ENCODE assay signal across 32 cellular contexts in genomic region chr16:2949705-2950399, GRCh38. TPM values are rescaled to one million over a fixed set of nuclear protein-coding genes. Genes with fewer than 3 reads are reported as not detected.
"Had no signal": no experiment of that assay in that cellular context is flagged by ENCODE, and none has a peak within 500 bp of the region (broad histone marks: within the 10 kb centered on the region; RNA-seq: fewer than 3 reads in every experiment).

No MANE protein-coding gene starts in this region.

- DNase-seq: activated CD4-positive, alpha-beta T cell treated with anti-CD3 and anti-CD28 coated beads for 48 hours; activated CD4-positive, alpha-beta T cell treated with anti-CD3 and anti-CD28 coated beads, Interleukin-2, amount 50 U/mL, for 48 hours; activated CD8-positive, alpha-beta memory T cell treated with anti-CD3 and anti-CD28 coated beads for 24 hours; activated gamma-delta T cell; activated naive CD4-positive, alpha-beta T cell treated with anti-CD3 and anti-CD28 coated beads, Interleukin-2, amount 50 U/mL, for 16 hours; amniotic stem cell; brain microvascular endothelial cell; cortex of kidney; foreskin fibroblast; left ventricle myocardium superior; mucosa of descending colon; spleen; stimulated activated naive CD8-positive, alpha-beta T cell treated with anti-CD3 and anti-CD28 coated beads, Interleukin-15, Interleukin-2, amounts not matched to agents 100 U/mL and 50 U/mL, for 24 hours; T-helper 9 cell; testis; transverse colon had no signal

- ATAC-seq: activated CD4-positive, CD25-positive, alpha-beta regulatory T cell treated with anti-CD3 and anti-CD28 coated beads, Interleukin-2, amount 50 U/mL, for 24 hours; esophagus mucosa; left ventricle myocardium superior; mucosa of descending colon; pancreas; stimulated activated naive CD8-positive, alpha-beta T cell treated with anti-CD3 and anti-CD28 coated beads, Interleukin-15, Interleukin-2, amounts not matched to agents 100 U/mL and 50 U/mL, for 24 hours had no signal

- H3K4me3 ChIP-seq: heart left ventricle, mucosa of descending colon, pancreas, right atrium auricular region, spleen, testis, transverse colon had no signal

- H3K9me3 ChIP-seq: heart left ventricle, mucosa of descending colon, neutrophil, pancreas, right atrium auricular region, spleen, testis, transverse colon had no signal

- H3K36me3 ChIP-seq: pancreas, transverse colon had no signal

- H3K27ac ChIP-seq: brain microvascular endothelial cell, heart left ventricle, neutrophil, pancreas, right atrium auricular region, spleen, testis, transverse colon, VCaP had no signal

- FAIRE-seq: astrocyte, islet of Langerhans, pancreas, TTC549, urothelium cell line had no signal

- H3K27me3 ChIP-seq: brain microvascular endothelial cell, neutrophil, pancreas, right atrium auricular region, testis had no signal

- H3K4me1 ChIP-seq: heart left ventricle, pancreas, right atrium auricular region, testis, transverse colon had no signal

RNA-seq across cellular contexts. Expression of gene KREMEN2, which starts 14.2 kb away (rescaled TPM):
- total RNA-seq: cardiac septum, cerebellum, left ventricle myocardium superior, lung microvascular endothelial cell, mesenteric fat pad, pulmonary artery endothelial cell, right atrium auricular region had no signal
- polyA plus RNA-seq: heart left ventricle had no signal
